Comparison of ENCODE assay signal across 19 cellular contexts in genomic region chr2:124693156-124693555, GRCh38.
DNase-seq lines count a peak whose midpoint lies in the region; ATAC-seq and TF ChIP-seq lines count a peak whose summit lies in the region.
"Had no signal": no experiment of that assay in that cellular context is flagged by ENCODE, and none has a peak within 500 bp of the region (broad histone marks: within the 10 kb centered on the region; RNA-seq: fewer than 3 reads in every experiment).

No MANE protein-coding gene starts in this region.

- no peak overlapping the region for H3K4me3 Mint-ChIP-seq in glutamatergic neuron (ENCODE audit: unreplicated experiment)
- H3K4me3 Mint-ChIP-seq: B cell; CD8-positive, alpha-beta memory T cell; HFFc6 had no signal

- TF ChIP-seq CTCF in left ventricle myocardium inferior (IDR thresholded peaks at IDR 0.05; ENCODE audit: borderline replicate concordance) (no peak), glutamatergic neuron (IDR thresholded peaks at IDR 0.05; ENCODE audit: partially characterized antibody, unreplicated experiment) (no peak), tibial nerve (IDR thresholded peaks at IDR 0.05) (peak in 1 of 5 experiments; percentile 5)

- no peak for TF ChIP-seq EP300 in tibial nerve (IDR thresholded peaks at IDR 0.05)

- peak overlapping the region; percentile 39 for H3K27ac ChIP-seq in left ventricle myocardium inferior (replicated peaks)
- H3K27ac ChIP-seq in tibial nerve, result peak overlapping the region in 3 of 4 donors; percentile 23 to 70 (median 69)
- H3K27ac ChIP-seq: BLaER1 treated with 17β-estradiol and CSF1 and Interleukin-3, amounts not matched to agents 10 nM and 100 nM had no signal

- WGBS in tibial nerve, 2 donors, result 38 to 42% methylated on average over 1 of the region's 1 CpG

- no peak overlapping the region for H3K4me3 ChIP-seq in left ventricle myocardium inferior
- no peak overlapping the region for H3K4me3 ChIP-seq in tibial nerve
- H3K4me3 ChIP-seq: BLaER1 treated with 17β-estradiol and CSF1 and Interleukin-3, amounts not matched to agents 10 nM and 100 nM; GM12878 had no signal

- no peaks in the 10 kb centered on the region for H3K4me1 ChIP-seq in left ventricle myocardium inferior
- H3K4me1 ChIP-seq in tibial nerve, result peaks cover 0 to 28% (median 0%) of the 10 kb centered on the region in 4 donors
- H3K4me1 ChIP-seq: BLaER1 treated with 17β-estradiol and CSF1 and Interleukin-3, amounts not matched to agents 10 nM and 100 nM had no signal

- H3K27me3 ChIP-seq in left ventricle myocardium inferior (ENCODE audit: low read depth) (no peaks in the 10 kb centered on the region), tibial nerve (no peaks in the 10 kb centered on the region)
- H3K27me3 ChIP-seq: BLaER1 treated with 17β-estradiol and CSF1 and Interleukin-3, amounts not matched to agents 10 nM and 100 nM had no signal

- intact Hi-C loops in left ventricle myocardium inferior (cut with micrococcal nuclease) (no loop called here), cardiac septum (cut with DNase I) (no loop called here), sciatic nerve (cut with DNase I) (no loop called here)

- H3K9me3 ChIP-seq in left ventricle myocardium inferior (replicated peaks) (peaks cover 40% of the 10 kb centered on the region), tibial nerve (peaks cover 0 to 29% (median 0%) of the 10 kb centered on the region in 4 donors)

- H3K27me3 Mint-ChIP-seq in glutamatergic neuron (ENCODE audit: unreplicated experiment), result peaks cover 3% of the 10 kb centered on the region
- H3K27me3 Mint-ChIP-seq: B cell had no signal

- H3K36me3 ChIP-seq in left ventricle myocardium inferior (no peaks in the 10 kb centered on the region), tibial nerve (no peaks in the 10 kb centered on the region)
- H3K36me3 ChIP-seq: BLaER1 treated with 17β-estradiol and CSF1 and Interleukin-3, amounts not matched to agents 10 nM and 100 nM had no signal

- DNase-seq in left ventricle myocardium inferior, result no peak
- no peak for DNase-seq in cardiac septum (ENCODE audit: low spot score)
- no peak for DNase-seq in glutamatergic neuron
- DNase-seq in sciatic nerve (ENCODE audit: low spot score), result no peak
- DNase-seq in tibial nerve (ENCODE audit: low spot score in 2 of 2), result no peak
- no peak for DNase-seq in epidermal melanocyte (ENCODE audit: insufficient read length, low spot score)
- DNase-seq: CD8-positive, alpha-beta memory T cell; DMS 273 treated with DMSO at 0.1 percent for 48 hours; DND-41; EL; GOT3; H7; HFFc6 had no signal

- peak overlapping the region; percentile 79 for H3K27ac Mint-ChIP-seq in glutamatergic neuron (ENCODE audit: unreplicated experiment)
- H3K27ac Mint-ChIP-seq: B cell; CD8-positive, alpha-beta memory T cell; HFFc6 had no signal

- peaks cover 5% of the 10 kb centered on the region for H3K9me3 Mint-ChIP-seq in glutamatergic neuron (ENCODE audit: unreplicated experiment)

- ATAC-seq in sciatic nerve (peak; percentile 92), GM21529 (IDR thresholded peaks at IDR 0.05; ENCODE audit: unreplicated experiment) (no peak), GM21528 (IDR thresholded peaks at IDR 0.05; ENCODE audit: low FRiP score, unreplicated experiment) (no peak)
- ATAC-seq: GM12878, HCT116 had no signal

- peaks cover 38% of the 10 kb centered on the region for H3K4me1 Mint-ChIP-seq in glutamatergic neuron (ENCODE audit: low read depth, unreplicated experiment)
- H3K4me1 Mint-ChIP-seq: B cell; CD8-positive, alpha-beta memory T cell had no signal

- H3K36me3 Mint-ChIP-seq in glutamatergic neuron (ENCODE audit: unreplicated experiment), result peaks cover 23% of the 10 kb centered on the region
- H3K36me3 Mint-ChIP-seq: CD8-positive, alpha-beta memory T cell had no signal

- no peak for TF ChIP-seq POLR2A in tibial nerve (IDR thresholded peaks at IDR 0.05)
